In the genomic region with DNA sequence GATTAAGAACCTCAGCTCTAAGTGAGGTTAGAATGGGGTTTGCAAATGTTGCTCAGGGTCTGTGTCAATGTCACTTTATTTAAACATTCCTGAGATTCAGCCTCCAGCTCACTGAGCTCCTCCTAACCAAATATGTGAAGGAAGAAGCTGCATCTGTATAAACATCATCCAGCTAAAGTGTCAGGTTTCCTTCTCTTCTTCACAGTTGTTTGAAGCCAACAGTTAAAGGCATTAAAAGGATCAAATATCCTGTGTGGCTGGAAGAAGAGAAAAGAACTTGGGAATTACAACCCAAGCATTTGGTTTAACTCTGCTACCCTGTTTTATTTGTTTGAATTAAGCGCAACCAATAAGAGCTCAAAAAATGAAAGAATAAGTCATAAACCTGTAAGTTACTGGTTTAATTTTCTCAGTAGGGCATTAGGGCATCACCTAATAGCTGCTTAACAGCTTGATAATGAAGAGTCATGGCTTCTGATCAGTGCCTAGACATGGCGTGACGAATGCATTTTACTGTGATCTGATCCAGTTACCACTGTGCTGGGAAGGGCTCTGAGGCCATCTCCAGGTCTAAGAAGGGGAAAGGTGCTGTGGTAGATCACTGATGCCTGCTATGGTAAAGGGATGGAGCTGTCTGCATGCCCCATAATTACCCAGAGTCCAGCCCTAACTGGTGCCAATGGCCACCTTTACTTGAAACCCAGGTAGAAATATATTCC, we compare ENCODE assay signal across 14 cellular contexts.
DNase-seq lines count a peak whose midpoint lies in the region; ATAC-seq and TF ChIP-seq lines count a peak whose summit lies in the region.
"Had no signal": no experiment of that assay in that cellular context is flagged by ENCODE, and none has a peak within 500 bp of the region (broad histone marks: within the 10 kb centered on the region; RNA-seq: fewer than 3 reads in every experiment).

No MANE protein-coding gene starts in this region.

- no peak for TF ChIP-seq RAD21 in IMR-90 (IDR thresholded peaks at IDR 0.05; ENCODE audit: low read length)

- no peaks in the 10 kb centered on the region for H3K27me3 ChIP-seq in IMR-90 (ENCODE audit: control insufficient read depth, insufficient read depth, low read length)
- H3K27me3 ChIP-seq: uterus had no signal

- no peaks in the 10 kb centered on the region for H3K9me3 ChIP-seq in IMR-90 (ENCODE audit: control insufficient read depth, insufficient read depth, low read length)
- H3K9me3 ChIP-seq: uterus had no signal

- CTCF ChIA-PET in AG04449 (lab: Yijun Ruan, JAX) (interaction anchor here (1.4 to 3.2 kb wide), 3 partner anchors 15 to 254 kb away, joined by 4 to 22 read pairs (median 4); no protein-coding TSS in a partner anchor), IMR-90 (lab: Yijun Ruan, JAX) (interaction anchor here (1.3 kb wide), 1 partner anchor 175 kb away, joined by 3 read pairs; no protein-coding TSS in a partner anchor)

- H2BK15ac ChIP-seq in IMR-90 (ENCODE audit: low read depth, low read length): peak overlapping the region; percentile 78; the same call in 1 of the 3 replicates

- peaks cover 4% of the 10 kb centered on the region for H3K9me3 Mint-ChIP-seq in glutamatergic neuron (ENCODE audit: unreplicated experiment)
- H3K9me3 Mint-ChIP-seq: activated naive CD4-positive, alpha-beta T cell treated with anti-CD3 and anti-CD28 coated beads, Interleukin-2, amount 10 ng/mL, durations not matched to agents 7 days and 5 days; central memory CD8-positive, alpha-beta T cell; stimulated activated naive B cell treated with anti-CD40 and anti-IgM and Interleukin-4, amounts not matched to agents 10 μg/mL and 1 μg/mL and 100 μg/mL, for 72 hours had no signal

- POLR2A ChIA-PET in AG04449 (lab: Yijun Ruan, JAX) (interaction anchor here (0.5 to 1.2 kb wide), 3 partner anchors 51 to 229 kb away, joined by 4 read pairs; partner anchors contain the start of gene TSC22D2), IMR-90 (lab: Charles Lee; ENCODE audit: unreplicated experiment) (no interaction called here)

- H3K9me1 ChIP-seq in IMR-90 (ENCODE audit: insufficient read depth, low read length): peaks cover 28% of the 10 kb centered on the region

- dilution Hi-C loops in IMR-90 (cut with HindIII; ENCODE audit: low sequenced_read_pairs, unreplicated experiment): no loop called here

- H2AK5ac ChIP-seq in IMR-90 (ENCODE audit: low read depth, low read length): peak overlapping the region; percentile 81; the same call in 1 of the 2 replicates

- peak overlapping the region; percentile 40 for H2AFZ ChIP-seq in IMR-90 (replicated peaks; ENCODE audit: low read length, poor library complexity)

- H3K4me1 ChIP-seq in IMR-90 (ENCODE audit: control insufficient read depth, insufficient read depth, low read length): peaks cover 15% of the 10 kb centered on the region
- H3K4me1 ChIP-seq: uterus had no signal

- H3K4me1 Mint-ChIP-seq in glutamatergic neuron (ENCODE audit: low read depth, unreplicated experiment): peaks cover 39% of the 10 kb centered on the region
- H3K4me1 Mint-ChIP-seq: activated naive CD4-positive, alpha-beta T cell treated with anti-CD3 and anti-CD28 coated beads, Interleukin-2, amount 10 ng/mL, durations not matched to agents 7 days and 5 days; central memory CD8-positive, alpha-beta T cell had no signal

- peak overlapping the region; percentile 95 for H3K4ac ChIP-seq in IMR-90 (ENCODE audit: low read depth, low read length)

- H4K8ac ChIP-seq in IMR-90 (ENCODE audit: low read depth in 2 of 2, low read length in 2 of 2): peak overlapping the region in 1 of 2 experiments; percentile 82; a peak in 2 of 4 replicates

- peak overlapping the region; percentile 39 for H4K5ac ChIP-seq in IMR-90 (ENCODE audit: low read depth, low read length)

- H3K4me3 ChIP-seq in AG04449 (ENCODE audit: low read depth, low read length): no peak overlapping the region
- no peak overlapping the region for H3K4me3 ChIP-seq in IMR-90 (ENCODE audit: insufficient read depth, low read depth, low read length)
- H3K4me3 ChIP-seq: uterus had no signal

- peak overlapping the region; percentile 93 for H2BK120ac ChIP-seq in IMR-90 (ENCODE audit: low read depth, low read length)

- H3K4me2 ChIP-seq in IMR-90 (ENCODE audit: low read depth, low read length): peak overlapping the region; percentile 32; the same call in 1 of the 2 replicates

- peaks cover 4% of the 10 kb centered on the region for H3K27me3 Mint-ChIP-seq in glutamatergic neuron (ENCODE audit: unreplicated experiment)

- no CpG with 5 or more reads among the region's 3 CpGs for WGBS in IMR-90 (ENCODE audit: extremely low coverage in 2 of 2, insufficient read length in 1 of 2), 2 experiments

- H3K14ac ChIP-seq in IMR-90 (replicated peaks; ENCODE audit: low read depth, low read length): peak overlapping the region; percentile 90

- intact Hi-C loops in IMR-90 (cut with micrococcal nuclease): no loop called here

- peaks cover 9 to 30% of the 10 kb centered on the region in 2 experiments; a peak in 3 of 4 replicates for H3K79me1 ChIP-seq in IMR-90 (ENCODE audit: low read depth in 1 of 2, low read length in 2 of 2)

- DNase-seq in AG04449 (ENCODE audit: low read depth, low spot score): peak; percentile 52
- DNase-seq in IMR-90: peak; percentile 88
- peak; percentile 24 for DNase-seq in SHP77 treated with DMSO at 0.1 percent for 48 hours (lab: John Stamatoyannopoulos, UW)
- DNase-seq in glutamatergic neuron: no peak
- DNase-seq in stimulated activated CD4-positive, alpha-beta T cell treated with anti-CD3 and anti-CD28 coated beads, Interleukin-4, amount 100 ng/mL, for 1 hour: no peak
- DNase-seq in CD1c-positive myeloid dendritic cell (ENCODE audit: extremely low spot score): no peak
- DNase-seq: activated naive CD4-positive, alpha-beta T cell treated with anti-CD3 and anti-CD28 coated beads, Interleukin-2, amount 10 ng/mL, durations not matched to agents 7 days and 5 days; NCI-H446 treated with DMSO at 0.1 percent for 48 hours; stimulated activated naive B cell treated with anti-CD40 and anti-IgM and Interleukin-4, amounts not matched to agents 10 μg/mL and 1 μg/mL and 100 μg/mL, for 72 hours; uterus had no signal

- H2AK9ac ChIP-seq in IMR-90 (replicated peaks; ENCODE audit: low read depth, low read length, poor library complexity): peak overlapping the region; percentile 73

- no peak overlapping the region for H3K4me3 Mint-ChIP-seq in glutamatergic neuron (ENCODE audit: unreplicated experiment)
- H3K4me3 Mint-ChIP-seq: activated naive CD4-positive, alpha-beta T cell treated with anti-CD3 and anti-CD28 coated beads, Interleukin-2, amount 10 ng/mL, durations not matched to agents 7 days and 5 days; central memory CD8-positive, alpha-beta T cell; stimulated activated naive B cell treated with anti-CD40 and anti-IgM and Interleukin-4, amounts not matched to agents 10 μg/mL and 1 μg/mL and 100 μg/mL, for 72 hours had no signal

- peak overlapping the region; percentile 79 for H4K91ac ChIP-seq in IMR-90 (ENCODE audit: insufficient read depth, low read depth, low read length)

- in situ Hi-C loops in IMR-90 (cut with MboI; ENCODE audit: low sequenced_read_pairs): no loop called here

- BruUV-seq in IMR-90 (replicated peaks; lab: Mats Ljungman, UMichigan): no TSS peak

- H2BK5ac ChIP-seq in IMR-90 (ENCODE audit: low read depth, low read length, poor library complexity, severe bottlenecking): peak overlapping the region; percentile 25

- no peaks in the 10 kb centered on the region for H3K36me3 Mint-ChIP-seq in glutamatergic neuron (ENCODE audit: unreplicated experiment)
- H3K36me3 Mint-ChIP-seq: activated naive CD4-positive, alpha-beta T cell treated with anti-CD3 and anti-CD28 coated beads, Interleukin-2, amount 10 ng/mL, durations not matched to agents 7 days and 5 days; stimulated activated naive B cell treated with anti-CD40 and anti-IgM and Interleukin-4, amounts not matched to agents 10 μg/mL and 1 μg/mL and 100 μg/mL, for 72 hours had no signal

- peak overlapping the region; percentile 46; the same call in 1 of the 2 replicates for H3K27ac ChIP-seq in IMR-90 (ENCODE audit: insufficient read depth, low read length)
- H3K27ac ChIP-seq: uterus had no signal

- peak overlapping the region; percentile 98 for H2BK20ac ChIP-seq in IMR-90 (ENCODE audit: low read depth, low read length)

- TF ChIP-seq POLR2A in IMR-90 (IDR thresholded peaks at IDR 0.05; ENCODE audit: low read depth, low read length): no peak

- H3K36me3 ChIP-seq in IMR-90 (ENCODE audit: control insufficient read depth, insufficient read depth, low read length): no peaks in the 10 kb centered on the region
- H3K36me3 ChIP-seq: uterus had no signal

- H3K18ac ChIP-seq in IMR-90 (ENCODE audit: low read depth, low read length): peak overlapping the region; percentile 78

- ATAC-seq in IMR-90 (ENCODE audit: low read depth): peak; percentile 90
- ATAC-seq in GM21367 (IDR thresholded peaks at IDR 0.05; ENCODE audit: unreplicated experiment): no peak
- ATAC-seq in GM21737 (IDR thresholded peaks at IDR 0.05; ENCODE audit: unreplicated experiment): no peak
- ATAC-seq: stimulated activated naive B cell treated with anti-CD40 and anti-IgM and Interleukin-4, amounts not matched to agents 10 μg/mL and 1 μg/mL and 100 μg/mL, for 72 hours had no signal

- peak overlapping the region; percentile 52; the same call in 1 of the 2 replicates for H3K23ac ChIP-seq in IMR-90 (ENCODE audit: low read depth, low read length)

- no peak overlapping the region for H3K9ac ChIP-seq in IMR-90 (ENCODE audit: low read depth, low read length)

- no peaks in the 10 kb centered on the region for H4K20me1 ChIP-seq in IMR-90 (ENCODE audit: insufficient read depth, low read length)

- no peak overlapping the region for H3K56ac ChIP-seq in IMR-90 (ENCODE audit: extremely low read depth, insufficient read depth, low read length)

- TF ChIP-seq CTCF in AG04449 (IDR thresholded peaks at IDR 0.05; ENCODE audit: insufficient read depth, low read length, missing control alignments): no peak
- no peak for TF ChIP-seq CTCF in IMR-90 (conservative IDR thresholded peaks at IDR 0.05; ENCODE audit: low read depth, low read length)
- no peak for TF ChIP-seq CTCF in glutamatergic neuron (IDR thresholded peaks at IDR 0.05; ENCODE audit: partially characterized antibody, unreplicated experiment)

- H3K27ac Mint-ChIP-seq in glutamatergic neuron (ENCODE audit: unreplicated experiment): peak overlapping the region; percentile 33
- H3K27ac Mint-ChIP-seq: activated naive CD4-positive, alpha-beta T cell treated with anti-CD3 and anti-CD28 coated beads, Interleukin-2, amount 10 ng/mL, durations not matched to agents 7 days and 5 days; progenitor cell of endocrine pancreas; stimulated activated naive B cell treated with anti-CD40 and anti-IgM and Interleukin-4, amounts not matched to agents 10 μg/mL and 1 μg/mL and 100 μg/mL, for 72 hours had no signal

TF ChIP-seq in IMR-90, 13 proteins besides CTCF, POLR2A, EP300 and RAD21 (continues in another document):
- no peak for TF ChIP-seq RCOR1 (IDR thresholded peaks at IDR 0.05; ENCODE audit: insufficient replicate concordance, low read length)
- no peak for TF ChIP-seq MXI1 (IDR thresholded peaks at IDR 0.05; ENCODE audit: borderline replicate concordance, low read depth, low read length)
- TF ChIP-seq MAZ (IDR thresholded peaks at IDR 0.05; ENCODE audit: borderline replicate concordance, low read depth, low read length): no peak

Comparison
In these comparisons a context has a peak if more than half of its experiments do, and no peak if none do; other contexts are left out.
1. DNase-seq: peak in AG04449 (single experiment), IMR-90 (single experiment) and SHP77 treated with DMSO at 0.1 percent for 48 hours (single experiment); none in glutamatergic neuron (single experiment), stimulated activated CD4-positive, alpha-beta T cell treated with anti-CD3 and anti-CD28 coated beads, Interleukin-4, amount 100 ng/mL, for 1 hour (single experiment) and CD1c-positive myeloid dendritic cell (single experiment).